Comparison of ENCODE assay signal across 8 cellular contexts in the genomic region with DNA sequence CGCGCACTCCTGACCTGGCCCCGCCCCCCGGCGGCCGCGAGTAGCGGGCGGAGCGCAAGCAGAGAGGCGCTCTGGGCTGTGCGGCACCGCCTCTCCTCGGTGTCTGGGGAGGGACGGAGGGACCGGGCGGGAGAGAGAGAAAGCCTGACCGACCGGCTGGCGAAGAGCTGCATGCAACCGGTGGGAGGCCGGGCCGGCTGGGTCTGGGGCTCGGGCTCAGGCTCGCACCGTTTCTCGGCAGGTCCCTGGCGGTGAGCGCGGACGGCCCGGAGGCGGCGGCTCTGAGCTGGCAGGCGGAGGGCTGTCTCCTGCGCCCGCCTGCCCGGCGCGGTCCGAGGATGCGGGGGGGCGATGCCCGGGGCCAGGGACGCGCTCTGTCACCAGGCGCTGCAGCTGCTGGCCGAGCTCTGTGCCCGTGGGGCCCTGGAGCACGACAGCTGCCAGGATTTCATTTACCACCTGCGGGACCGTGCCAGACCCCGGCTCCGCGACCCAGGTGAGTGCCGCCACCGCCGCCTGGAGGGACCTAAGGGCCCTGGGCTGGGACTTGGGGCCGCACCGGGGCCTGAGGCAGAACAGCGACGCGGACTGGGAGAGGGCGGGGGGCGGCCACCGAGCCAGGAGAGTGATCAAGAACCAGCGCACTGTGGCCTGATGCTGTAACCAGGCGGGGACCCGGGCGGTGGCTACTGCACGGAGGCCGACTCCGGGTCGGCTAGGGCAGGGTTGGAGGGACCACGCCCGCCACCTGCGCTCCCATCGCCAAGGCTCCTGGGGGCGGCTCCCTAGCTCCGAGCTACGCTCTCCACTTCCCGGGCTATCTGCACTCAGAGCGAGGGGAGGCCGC. TPM values are rescaled to one million over a fixed set of nuclear protein-coding genes. Genes with fewer than 3 reads are reported as not detected.
DNase-seq lines count a peak whose midpoint lies in the region; ATAC-seq and TF ChIP-seq lines count a peak whose summit lies in the region.

A gene with protein sequence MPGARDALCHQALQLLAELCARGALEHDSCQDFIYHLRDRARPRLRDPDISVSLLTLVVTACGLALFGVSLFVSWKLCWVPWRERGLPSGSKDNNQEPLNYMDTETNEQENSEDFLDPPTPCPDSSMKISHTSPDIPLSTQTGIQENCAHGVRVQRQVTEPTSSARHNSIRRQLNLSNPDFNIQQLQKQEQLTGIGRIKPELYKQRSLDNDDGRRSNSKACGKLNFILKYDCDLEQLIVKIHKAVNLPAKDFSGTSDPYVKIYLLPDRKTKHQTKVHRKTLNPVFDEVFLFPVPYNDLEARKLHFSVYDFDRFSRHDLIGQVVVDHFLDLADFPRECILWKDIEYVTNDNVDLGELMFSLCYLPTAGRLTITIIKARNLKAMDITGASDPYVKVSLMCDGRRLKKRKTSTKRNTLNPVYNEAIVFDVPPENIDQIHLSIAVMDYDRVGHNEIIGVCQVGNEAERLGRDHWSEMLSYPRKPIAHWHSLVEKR (plus strand): TSS at position 69 of the 847 bp plus-strand sequence. CDS start 283 bp downstream, at position 352.

- no peaks in the 10 kb centered on the region; a peak in 1 of 5 replicates for H3K9me3 Mint-ChIP-seq in H9

- CTCF ChIA-PET in RWPE1 (lab: Yijun Ruan, JAX), result no interaction called here

- no peaks in the 10 kb centered on the region; a peak in 1 of 7 replicates for H3K36me3 Mint-ChIP-seq in H9 (ENCODE audit: insufficient read depth in 1 of 3, low read depth in 3 of 3)

- no peak within 1 kb of the TSS for H3K23ac ChIP-seq in H9 (ENCODE audit: insufficient read length, low read depth, low read length)

- H4K8ac ChIP-seq in H9 (replicated peaks; ENCODE audit: insufficient read length, low read depth, low read length), result no peak within 1 kb of the TSS

- H3K56ac ChIP-seq in H9 (ENCODE audit: insufficient read length, low read depth, low read length), result no peak within 1 kb of the TSS

- POLR2A ChIA-PET in RWPE1 (lab: Yijun Ruan, JAX; ENCODE audit: low non-redundant PET), result no interaction called here

- H3T11ph ChIP-seq in H9 (ENCODE audit: low read length), result no peak within 1 kb of the TSS

- H2AFZ ChIP-seq in H9 (ENCODE audit: low read length), result peak within 1 kb of the TSS; percentile 78

- H3K27me3 Mint-ChIP-seq in H9 (ENCODE audit: low read depth), result peaks cover 81% of the 10 kb centered on the region

- intact Hi-C loops in lower lobe of right lung (cut with DNase I), result no loop called here

- no peak within 1 kb of the TSS; the same call in 1 of the 2 replicates for H3K14ac ChIP-seq in H9 (ENCODE audit: insufficient read depth, low read length)

- no peak within 1 kb of the TSS for H4K91ac ChIP-seq in H9 (ENCODE audit: insufficient read length, low read depth, low read length)

- no peak within 1 kb of the TSS for H3K4ac ChIP-seq in H9 (ENCODE audit: low read depth, low read length)

- TF ChIP-seq CTCF in H9 (conservative IDR thresholded peaks at IDR 0.05) (0 out of 3 replicates have a peak, but pooled peaks have one; percentile 10), RWPE1 (conservative IDR thresholded peaks at IDR 0.05; ENCODE audit: low read depth) (no peak), lower lobe of right lung (IDR thresholded peaks at IDR 0.05) (no peak)

- H3K18ac ChIP-seq in H9 (ENCODE audit: insufficient read length, low read depth, low read length), result no peak within 1 kb of the TSS

- no peaks in the 10 kb centered on the region for H3K79me1 ChIP-seq in H9 (ENCODE audit: insufficient read depth, low read depth, low read length, poor library complexity, severe bottlenecking)

- H3K9ac ChIP-seq in H9 (ENCODE audit: extremely low read depth, insufficient read length, low read length) (peak within 1 kb of the TSS; percentile 2), subcutaneous abdominal adipose tissue (ENCODE audit: low read length in 5 of 5) (no peak within 1 kb of the TSS)

- H4K20me1 ChIP-seq in H9 (ENCODE audit: control insufficient read depth, insufficient read depth, insufficient read length), result no peaks in the 10 kb centered on the region

- H4K5ac ChIP-seq in H9 (ENCODE audit: insufficient read length, low read depth, low read length), result no peak within 1 kb of the TSS

- H3K27me3 ChIP-seq in H9 (ENCODE audit: insufficient read depth, low read length) (peaks cover 10% of the 10 kb centered on the region; the same call in 1 of the 2 replicates), ectodermal cell (ENCODE audit: control insufficient read depth, insufficient read depth, low read length, poor library complexity, severe bottlenecking) (peaks cover 66% of the 10 kb centered on the region), lower lobe of right lung (ENCODE audit: low read depth) (peaks cover 53% of the 10 kb centered on the region), subcutaneous abdominal adipose tissue (ENCODE audit: control insufficient read depth in 5 of 5, insufficient read depth in 4 of 5, low read length in 5 of 5) (peaks cover 11 to 28% (median 14%) of the 10 kb centered on the region in 5 donors)

- no peak within 1 kb of the TSS for H2BK20ac ChIP-seq in H9 (ENCODE audit: low read depth, low read length, poor library complexity, severe bottlenecking)

- no peak within 1 kb of the TSS for H2AK5ac ChIP-seq in H9 (ENCODE audit: insufficient read length, low read length)

- peaks cover 13 to 18% of the 10 kb centered on the region in 2 experiments for H3K4me1 Mint-ChIP-seq in H9

- H3K79me2 ChIP-seq in H9 (ENCODE audit: insufficient read depth, low read length), result no peaks in the 10 kb centered on the region

- peak within 1 kb of the TSS; percentile 52 for H3K4me2 ChIP-seq in H9 (ENCODE audit: insufficient read depth, insufficient read length, low read length)

- H3K4me3 Mint-ChIP-seq in H9, result peak within 1 kb of the TSS; percentile 73 to 91

- peaks cover 4% of the 10 kb centered on the region; the same call in 1 of the 2 replicates for H3K4me1 ChIP-seq in H9 (ENCODE audit: insufficient read depth, low read length)
- no peaks in the 10 kb centered on the region for H3K4me1 ChIP-seq in ectodermal cell (ENCODE audit: control insufficient read depth, insufficient read depth, low read length)
- H3K4me1 ChIP-seq in lower lobe of right lung, result peaks cover 13% of the 10 kb centered on the region
- H3K4me1 ChIP-seq in subcutaneous abdominal adipose tissue (ENCODE audit: control insufficient read depth in 5 of 5, insufficient read depth in 5 of 5, low read length in 5 of 5), result peaks cover 0 to 17% (median 11%) of the 10 kb centered on the region in 5 donors

- H3K27ac Mint-ChIP-seq in H9, result no peak within 1 kb of the TSS

- no CpG with 5 or more reads among the region's 84 CpGs for WGBS in H9 (ENCODE audit: extremely low coverage, insufficient read length, low lambda C conversion rate)
- 0% methylated on average over 84 of the region's 84 CpGs for WGBS in ectodermal cell, 2 experiments

- DNase-seq in ELR (ENCODE audit: low read depth), result peak; percentile 47
- peak; percentile 89 for DNase-seq in H9
- peak; percentile 22 for DNase-seq in RWPE1 (ENCODE audit: low spot score)
- peak; percentile 62 for DNase-seq in lower lobe of right lung
- no peak for DNase-seq in Kasumi-1 (lab: John Stamatoyannopoulos, UW)
- no peak for DNase-seq in NK-92 treated with Interleukin-12 subunit alpha and Interleukin-12 subunit beta, amount 100 ng/mL, for 24 hours (lab: John Stamatoyannopoulos, UW)

- no peak within 1 kb of the TSS for H2BK5ac ChIP-seq in H9 (ENCODE audit: insufficient read length, low read length)

- H3K27ac ChIP-seq in H9 (ENCODE audit: insufficient read length, low read depth, low read length) (no peak within 1 kb of the TSS), RWPE1 (no peak within 1 kb of the TSS), ectodermal cell (ENCODE audit: insufficient read depth, low read depth, low read length, poor library complexity, severe bottlenecking) (no peak within 1 kb of the TSS), lower lobe of right lung (no peak within 1 kb of the TSS), subcutaneous abdominal adipose tissue (ENCODE audit: low read depth, low read length) (no peak within 1 kb of the TSS)

- H3K4me3 ChIP-seq in ectodermal cell (ENCODE audit: insufficient read depth, low read depth, low read length), result peak within 1 kb of the TSS; percentile 69
- H3K4me3 ChIP-seq in lower lobe of right lung, result peak within 1 kb of the TSS; percentile 62
- peak within 1 kb of the TSS in 4 of 5 donors; percentile 50 to 66 (median 56) for H3K4me3 ChIP-seq in subcutaneous abdominal adipose tissue (ENCODE audit: low read depth in 1 of 5, low read length in 5 of 5)

- peak; percentile 92 to 95 for ATAC-seq in lower lobe of right lung

- no peak within 1 kb of the TSS for H2BK120ac ChIP-seq in H9 (ENCODE audit: low read depth, low read length, poor library complexity, severe bottlenecking)

- no peak within 1 kb of the TSS for H2BK15ac ChIP-seq in H9 (ENCODE audit: low read depth, low read length)

- peaks cover 10% of the 10 kb centered on the region for H3K23me2 ChIP-seq in H9 (ENCODE audit: insufficient read length, low read depth, low read length, poor library complexity, severe bottlenecking)

- no peaks in the 10 kb centered on the region for H3K9me3 ChIP-seq in H9 (ENCODE audit: control insufficient read depth, low read depth, low read length)
- H3K9me3 ChIP-seq in ectodermal cell (ENCODE audit: control insufficient read depth, low read length), result no peaks in the 10 kb centered on the region
- peaks cover 3% of the 10 kb centered on the region for H3K9me3 ChIP-seq in lower lobe of right lung
- no peaks in the 10 kb centered on the region for H3K9me3 ChIP-seq in subcutaneous abdominal adipose tissue (ENCODE audit: control insufficient read depth in 5 of 5, low read length in 5 of 5)

- H3K36me3 ChIP-seq in ectodermal cell (ENCODE audit: control insufficient read depth, insufficient read depth, low read length) (no peaks in the 10 kb centered on the region), lower lobe of right lung (no peaks in the 10 kb centered on the region), subcutaneous abdominal adipose tissue (ENCODE audit: control insufficient read depth in 5 of 5, insufficient read depth in 5 of 5, low read length in 5 of 5) (no peaks in the 10 kb centered on the region)

- H2BK12ac ChIP-seq in H9 (ENCODE audit: insufficient read length, low read depth, low read length), result no peak within 1 kb of the TSS

RNA-seq across cellular contexts. Expression of the gene that starts here (rescaled TPM):
- total RNA-seq in H9 (2021) (0.63 and 0.79 TPM in 2 replicates), lower lobe of right lung (0.18 TPM)
- 3.0 TPM for polyA plus RNA-seq in ectodermal cell (2013, experiment 1 of 4)
- polyA plus RNA-seq in ectodermal cell (2013, experiment 2 of 4), result 3.6 TPM
- polyA plus RNA-seq in ectodermal cell (2013, experiment 3 of 4), result 3.0 TPM
- polyA plus RNA-seq in ectodermal cell (2013, experiment 4 of 4), result 3.0 TPM

Comparison
In these comparisons a context has a peak if more than half of its experiments do, and no peak if none do; other contexts are left out.
1. Peak in DNase-seq, H3K9ac ChIP-seq and H3K4me2 ChIP-seq in H9; RNA of the gene not detected or under 1 TPM.
2. Peak in DNase-seq, ATAC-seq and H3K4me3 ChIP-seq in lower lobe of right lung; RNA of the gene not detected or under 1 TPM.
3. DNase-seq: peak in ELR (single experiment) and RWPE1 (single experiment); none in Kasumi-1 (0 of 2) and NK-92 treated with Interleukin-12 subunit alpha and Interleukin-12 subunit beta, amount 100 ng/mL, for 24 hours (single experiment).
4. Peak in every context shown above with its lines, with median percentiles within 50 percentile points of each other: H3K4me3 ChIP-seq.